ENCODE assay signal across 28 cellular contexts in the genomic region with DNA sequence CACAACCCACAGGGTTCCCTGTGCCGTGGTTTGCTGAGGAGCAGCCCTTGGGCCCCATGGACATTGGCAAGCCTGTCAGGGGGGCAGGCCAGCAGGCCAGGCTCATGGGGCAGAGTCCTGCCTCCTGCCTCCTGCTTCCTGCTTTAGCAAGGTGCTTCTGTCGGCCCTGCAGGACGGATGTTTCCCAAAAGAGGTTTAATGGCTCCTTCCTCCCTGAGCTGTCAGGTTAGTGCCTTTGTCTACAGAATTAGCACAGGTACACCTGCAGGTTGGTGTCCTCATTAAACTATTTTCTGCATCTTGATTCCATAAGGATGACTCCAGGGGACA.
DNase-seq lines count a peak whose midpoint lies in the region; ATAC-seq, FAIRE-seq and TF ChIP-seq lines count a peak whose summit lies in the region.
"Had no signal": no experiment of that assay in that cellular context is flagged by ENCODE, and none has a peak within 500 bp of the region (broad histone marks: within the 10 kb centered on the region; RNA-seq: fewer than 3 reads in every experiment).

No MANE protein-coding gene starts in this region.

- in situ Hi-C loops in HepG2 (cut with HindIII; ENCODE audit: extremely low pct_ligation_motif_present, low pct_unique_long_range_greater_than_20kb): loop anchor here (10.0 kb wide), 1 partner anchor 105 kb away; no protein-coding TSS in a partner anchor

- H3K4me3 ChIP-seq in HepG2 (replicated peaks in 1 of 3; ENCODE audit: insufficient read depth in 1 of 3, low read depth in 2 of 3, low read length in 3 of 3) (no peak overlapping the region), right lobe of liver (no peak overlapping the region), PC-3 (ENCODE audit: low read length) (peak overlapping the region; percentile 48; the same call in 1 of the 2 replicates)
- H3K4me3 ChIP-seq: BLaER1, GM12878 had no signal

- peak; percentile 25; the same call in 2 of the 3 replicates for ATAC-seq in HepG2
- no peak for ATAC-seq in right lobe of liver
- peak; percentile 64 for ATAC-seq in PC-3
- no peak for ATAC-seq in HG02642 (IDR thresholded peaks at IDR 0.05; ENCODE audit: poor library complexity, unreplicated experiment)
- ATAC-seq: GM12878 had no signal

- H3K9ac ChIP-seq in HepG2 (ENCODE audit: insufficient read depth, low read depth, low read length) (no peak overlapping the region), PC-3 (ENCODE audit: low read length) (peak overlapping the region; percentile 44)
- H3K9ac ChIP-seq: BLaER1 had no signal

- H3K4me2 ChIP-seq in HepG2 (ENCODE audit: low read depth, low read length): no peak overlapping the region
- peak overlapping the region; percentile 85 for H3K4me2 ChIP-seq in PC-3 (ENCODE audit: low read length)
- H3K4me2 ChIP-seq: BLaER1 had no signal

- no peaks in the 10 kb centered on the region for H3F3A ChIP-seq in PC-3 (ENCODE audit: low read length, unreplicated experiment)

- no peak overlapping the region for H3K27ac ChIP-seq in HepG2 (ENCODE audit: extremely low read length, insufficient read depth, low read length)
- H3K27ac ChIP-seq in right lobe of liver: no peak overlapping the region
- peak overlapping the region; percentile 75 for H3K27ac ChIP-seq in PC-3 (ENCODE audit: low read length)
- H3K27ac ChIP-seq: BLaER1 had no signal

- TF ChIP-seq RAD21 in HepG2 (CRISPR knock-in tag; IDR thresholded peaks at IDR 0.05): no peak

- H3K9me3 ChIP-seq in HepG2 (ENCODE audit: low read length) (no peaks in the 10 kb centered on the region), right lobe of liver (no peaks in the 10 kb centered on the region), PC-3 (ENCODE audit: low read length) (no peaks in the 10 kb centered on the region)
- H3K9me3 ChIP-seq: BE2C, BLaER1 had no signal

- 4% methylated on average over 3 of the region's 3 CpGs for WGBS in HepG2 (ENCODE audit: low lambda C conversion rate)
- 76% methylated on average over 3 of the region's 3 CpGs for WGBS in right lobe of liver (ENCODE audit: insufficient coverage, low coverage, low lambda C conversion rate, missing lambda C conversion rate)

- TF ChIP-seq CTCF in HepG2 (CRISPR knock-in tag; IDR thresholded peaks at IDR 0.05): no peak
- TF ChIP-seq CTCF in right lobe of liver (IDR thresholded peaks at IDR 0.05): no peak
- no peak for TF ChIP-seq CTCF in PC-3 (conservative IDR thresholded peaks at IDR 0.05; ENCODE audit: low read depth, low read length)

- intact Hi-C loops in HepG2 (cut with micrococcal nuclease; ENCODE audit: unreplicated experiment) (loop anchor here (5.0 kb wide), 3 partner anchors 387 to 997 kb away; no protein-coding TSS in a partner anchor), right lobe of liver (cut with DNase I) (no loop called here), PC-3 (cut with micrococcal nuclease) (no loop called here)

- H3K36me3 ChIP-seq in HepG2 (replicated peaks in 1 of 2; ENCODE audit: control insufficient read depth in 1 of 2, insufficient read depth in 2 of 2, low read length in 2 of 2): no peaks in the 10 kb centered on the region
- no peaks in the 10 kb centered on the region for H3K36me3 ChIP-seq in right lobe of liver
- no peaks in the 10 kb centered on the region for H3K36me3 ChIP-seq in PC-3 (ENCODE audit: low read depth, low read length)
- H3K36me3 ChIP-seq: BE2C, BLaER1 had no signal

- CTCF ChIA-PET in HepG2 (lab: Yijun Ruan, JAX; ENCODE audit: low intra/inter-chr PET ratio, low total read pairs) (no interaction called here), PC-3 (lab: Charles Lee) (no interaction called here)

- DNase-seq in HepG2 (ENCODE audit: low spot score): no peak
- no peak for DNase-seq in right lobe of liver
- no peak for DNase-seq in PC-3
- peak; percentile 37 for DNase-seq in islet precursor cell
- peak; percentile 26 for DNase-seq in mesenteric fat pad (ENCODE audit: low spot score)
- DNase-seq in NCI-H2227 (lab: John Stamatoyannopoulos, UW; ENCODE audit: unreplicated experiment): no peak
- DNase-seq in NCI-H1436 (lab: John Stamatoyannopoulos, UW): no peak
- DNase-seq: 8988T; ACHN; BE2C; C1 segment of cervical spinal cord; CD4-positive, alpha-beta memory T cell; CD4-positive, CD25-positive, alpha-beta regulatory T cell; CD8-positive, alpha-beta memory T cell; COR-L47; DMS 273 treated with DMSO at 0.1 percent for 48 hours; DMS153; DMS53; DMS79; DND-41; EL; GDM1 had no signal

- no peak for TF ChIP-seq POLR2A in HepG2 (IDR thresholded peaks at IDR 0.05; ENCODE audit: insufficient read depth in 1 of 2, low read depth in 2 of 2, low read length in 2 of 2)
- TF ChIP-seq POLR2A in right lobe of liver (IDR thresholded peaks at IDR 0.05): no peak

- FAIRE-seq in HepG2 (lab: Jason Lieb, UNC): no peak
- FAIRE-seq: A204.1, GM12878, GM12892, GM18507 had no signal

- H3K4me1 ChIP-seq in HepG2 (ENCODE audit: insufficient read depth, low read length) (peaks cover 14% of the 10 kb centered on the region), right lobe of liver (no peaks in the 10 kb centered on the region), PC-3 (ENCODE audit: insufficient read depth, low read length) (peaks cover 17% of the 10 kb centered on the region)
- H3K4me1 ChIP-seq: BE2C, BLaER1 had no signal

- BruUV-seq in HepG2 (replicated peaks; lab: Mats Ljungman, UMichigan) (no TSS peak), PC-3 (replicated peaks; lab: Mats Ljungman, UMichigan) (no TSS peak)

- POLR2A ChIA-PET in HepG2 (lab: Yijun Ruan, JAX) (no interaction called here), PC-3 (lab: Charles Lee; ENCODE audit: unreplicated experiment) (no interaction called here)

- H2AFZ ChIP-seq in HepG2 (ENCODE audit: low read length): no peak overlapping the region
- peak overlapping the region; percentile 86 for H2AFZ ChIP-seq in PC-3 (ENCODE audit: low read length)

- H3K79me2 ChIP-seq in HepG2 (ENCODE audit: insufficient read depth, low read length) (no peaks in the 10 kb centered on the region), PC-3 (ENCODE audit: low read length) (no peaks in the 10 kb centered on the region)

- TF ChIP-seq EP300 in HepG2 (IDR thresholded peaks at IDR 0.05; ENCODE audit: low read depth in 2 of 2, low read length in 2 of 2) (no peak), HepG2 (CRISPR knock-in tag; IDR thresholded peaks at IDR 0.05; ENCODE audit: borderline replicate concordance) (no peak)

- H3K27me3 ChIP-seq in HepG2 (ENCODE audit: control insufficient read depth in 1 of 2, insufficient read depth in 2 of 2, low read length in 2 of 2) (peaks cover 4 to 19% of the 10 kb centered on the region in 2 experiments; a peak in 4 of 5 replicates), right lobe of liver (no peaks in the 10 kb centered on the region), PC-3 (ENCODE audit: low read length) (no peaks in the 10 kb centered on the region)
- H3K27me3 ChIP-seq: BE2C, BLaER1 had no signal

- H3K9me2 ChIP-seq in PC-3 (replicated peaks; ENCODE audit: low read length): no peaks in the 10 kb centered on the region

- no peaks in the 10 kb centered on the region for H4K20me1 ChIP-seq in HepG2 (ENCODE audit: insufficient read depth, low read length)
- no peaks in the 10 kb centered on the region for H4K20me1 ChIP-seq in PC-3 (ENCODE audit: low read length)
- H4K20me1 ChIP-seq: BLaER1 had no signal

TF ChIP-seq in HepG2, 621 proteins besides CTCF, POLR2A, EP300 and RAD21:
- TF ChIP-seq, protein P1, sequence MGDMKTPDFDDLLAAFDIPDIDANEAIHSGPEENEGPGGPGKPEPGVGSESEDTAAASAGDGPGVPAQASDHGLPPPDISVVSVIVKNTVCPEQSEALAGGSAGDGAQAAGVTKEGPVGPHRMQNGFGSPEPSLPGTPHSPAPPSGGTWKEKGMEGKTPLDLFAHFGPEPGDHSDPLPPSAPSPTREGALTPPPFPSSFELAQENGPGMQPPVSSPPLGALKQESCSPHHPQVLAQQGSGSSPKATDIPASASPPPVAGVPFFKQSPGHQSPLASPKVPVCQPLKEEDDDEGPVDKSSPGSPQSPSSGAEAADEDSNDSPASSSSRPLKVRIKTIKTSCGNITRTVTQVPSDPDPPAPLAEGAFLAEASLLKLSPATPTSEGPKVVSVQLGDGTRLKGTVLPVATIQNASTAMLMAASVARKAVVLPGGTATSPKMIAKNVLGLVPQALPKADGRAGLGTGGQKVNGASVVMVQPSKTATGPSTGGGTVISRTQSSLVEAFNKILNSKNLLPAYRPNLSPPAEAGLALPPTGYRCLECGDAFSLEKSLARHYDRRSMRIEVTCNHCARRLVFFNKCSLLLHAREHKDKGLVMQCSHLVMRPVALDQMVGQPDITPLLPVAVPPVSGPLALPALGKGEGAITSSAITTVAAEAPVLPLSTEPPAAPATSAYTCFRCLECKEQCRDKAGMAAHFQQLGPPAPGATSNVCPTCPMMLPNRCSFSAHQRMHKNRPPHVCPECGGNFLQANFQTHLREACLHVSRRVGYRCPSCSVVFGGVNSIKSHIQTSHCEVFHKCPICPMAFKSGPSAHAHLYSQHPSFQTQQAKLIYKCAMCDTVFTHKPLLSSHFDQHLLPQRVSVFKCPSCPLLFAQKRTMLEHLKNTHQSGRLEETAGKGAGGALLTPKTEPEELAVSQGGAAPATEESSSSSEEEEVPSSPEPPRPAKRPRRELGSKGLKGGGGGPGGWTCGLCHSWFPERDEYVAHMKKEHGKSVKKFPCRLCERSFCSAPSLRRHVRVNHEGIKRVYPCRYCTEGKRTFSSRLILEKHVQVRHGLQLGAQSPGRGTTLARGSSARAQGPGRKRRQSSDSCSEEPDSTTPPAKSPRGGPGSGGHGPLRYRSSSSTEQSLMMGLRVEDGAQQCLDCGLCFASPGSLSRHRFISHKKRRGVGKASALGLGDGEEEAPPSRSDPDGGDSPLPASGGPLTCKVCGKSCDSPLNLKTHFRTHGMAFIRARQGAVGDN (CRISPR knock-in tag; IDR thresholded peaks at IDR 0.05): peak; percentile 14; the same call in 1 of the 2 replicates
- TF ChIP-seq ZNF235 (CRISPR knock-in tag; IDR thresholded peaks at IDR 0.05; ENCODE audit: borderline replicate concordance): no peak
TF ChIP-seq in HepG2: peak in this region for 1.

Comparison
In these comparisons a context has a peak if more than half of its experiments do, and no peak if none do; other contexts are left out.
1. ATAC-seq: peak in HepG2 (single experiment) and PC-3 (single experiment); none in right lobe of liver (0 of 4) and HG02642 (single experiment).
2. DNase-seq: peak in islet precursor cell (single experiment) and mesenteric fat pad (single experiment); none in HepG2 (single experiment), right lobe of liver (0 of 3), PC-3 (single experiment), NCI-H2227 (single experiment) and NCI-H1436 (single experiment).